17 cellular contexts compared by ENCODE assay signal in the genomic region with DNA sequence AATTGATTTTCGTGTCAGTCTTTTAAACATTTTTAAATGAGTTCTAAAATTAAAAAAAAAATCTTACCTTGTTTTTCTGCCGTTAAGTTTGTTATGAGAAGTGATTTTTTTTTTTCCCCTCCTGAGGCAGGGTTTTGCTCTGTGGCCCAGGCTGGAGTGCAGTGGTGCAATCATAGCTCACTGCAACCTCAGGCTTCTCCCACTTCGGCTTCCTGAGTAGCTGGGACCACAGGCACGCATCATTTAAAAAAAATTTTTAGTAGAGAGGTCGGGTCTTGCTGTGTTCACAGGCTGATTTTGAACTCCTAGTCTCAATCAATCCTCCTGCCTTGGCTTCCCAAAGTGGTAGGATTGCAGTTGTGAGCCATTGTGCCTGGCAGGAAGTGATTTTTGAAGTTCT. TPM values are rescaled to one million over a fixed set of nuclear protein-coding genes. Genes with fewer than 3 reads are reported as not detected.
A peak's percentile ranks its signal among the peaks of the same experiment; 100 is the strongest.
DNase-seq lines count a peak whose midpoint lies in the region; ATAC-seq and TF ChIP-seq lines count a peak whose summit lies in the region.
"Had no signal": no experiment of that assay in that cellular context is flagged by ENCODE, and none has a peak within 500 bp of the region (broad histone marks: within the 10 kb centered on the region; RNA-seq: fewer than 3 reads in every experiment).

No MANE protein-coding gene starts in this region.

- WGBS in trophoblast cell (ENCODE audit: extremely low coverage, insufficient coverage, insufficient read length) = no CpG with 5 or more reads among the region's 5 CpGs
- WGBS in psoas muscle, 3 donors = 87 to 90% (median 87%) methylated on average over 5 of the region's 5 CpGs

- no peak overlapping the region for H2AFZ ChIP-seq in trophoblast cell (ENCODE audit: insufficient read depth, low read length, poor library complexity)

- H3K27ac Mint-ChIP-seq in activated CD8-positive, alpha-beta memory T cell treated with anti-CD3 and anti-CD28 coated beads, Interleukin-2, amount 10 ng/mL, durations not matched to agents 7 days and 5 days = peak overlapping the region; percentile 48

- no peaks in the 10 kb centered on the region for H3K27me3 Mint-ChIP-seq in activated CD8-positive, alpha-beta memory T cell treated with anti-CD3 and anti-CD28 coated beads, Interleukin-2, amount 10 ng/mL, durations not matched to agents 7 days and 5 days

- intact Hi-C loops in psoas muscle (cut with DNase I) = loop anchor here in 1 of 2 donors (2.0 to 10.0 kb wide), 2 partner anchors 29 to 81 kb away; no protein-coding TSS in a partner anchor

- H2AK5ac ChIP-seq in trophoblast cell (ENCODE audit: low read length) = no peak overlapping the region

- no peak overlapping the region for H3K23ac ChIP-seq in trophoblast cell (ENCODE audit: low read length)

- H2BK12ac ChIP-seq in trophoblast cell (ENCODE audit: low read length) = no peak overlapping the region

- no peak for DNase-seq in activated CD8-positive, alpha-beta memory T cell treated with anti-CD3 and anti-CD28 coated beads, Interleukin-2, amount 10 ng/mL, durations not matched to agents 7 days and 5 days
- no peak for DNase-seq in activated CD8-positive, alpha-beta memory T cell treated with anti-CD3 and anti-CD28 coated beads, Interleukin-2, amount 50 U/mL, for 48 hours
- DNase-seq in choroid plexus epithelial cell (ENCODE audit: low read depth) (peak; percentile 20), trophoblast cell (no peak), NCI-H2107 treated with DMSO at 0.1 percent for 48 hours (lab: John Stamatoyannopoulos, UW; ENCODE audit: unreplicated experiment) (no peak), MV-4-11 (lab: John Stamatoyannopoulos, UW) (no peak), psoas muscle (no peak)
- DNase-seq: Calu3, DMS79 treated with DMSO at 0.1 percent for 48 hours, HCEC 1CT, NCI-H1092 treated with DMSO at 0.1 percent for 48 hours, NCI-H1694 treated with DMSO at 0.1 percent for 48 hours, NCI-H446, Right ventricle myocardium superior had no signal

- H3K4me2 ChIP-seq in trophoblast cell (ENCODE audit: low read length) = no peak overlapping the region
- H3K4me2 ChIP-seq: A549 had no signal

- H3K9me3 Mint-ChIP-seq in activated CD8-positive, alpha-beta memory T cell treated with anti-CD3 and anti-CD28 coated beads, Interleukin-2, amount 10 ng/mL, durations not matched to agents 7 days and 5 days (ENCODE audit: low read depth) = no peaks in the 10 kb centered on the region

- no peaks in the 10 kb centered on the region for H3K79me2 ChIP-seq in trophoblast cell (ENCODE audit: control insufficient read depth, insufficient read depth, low read length, poor library complexity)

- H3K9me3 ChIP-seq in trophoblast cell (ENCODE audit: insufficient read depth, low read depth, low read length) (no peaks in the 10 kb centered on the region), psoas muscle (no peaks in the 10 kb centered on the region)
- H3K9me3 ChIP-seq: A549 had no signal

- no peak overlapping the region for H4K8ac ChIP-seq in trophoblast cell (ENCODE audit: low read depth, low read length)

- no peak overlapping the region for H3K18ac ChIP-seq in trophoblast cell (ENCODE audit: low read length)

- H3K14ac ChIP-seq in trophoblast cell (ENCODE audit: low read length) = no peak overlapping the region

- H3K4me1 Mint-ChIP-seq in activated CD8-positive, alpha-beta memory T cell treated with anti-CD3 and anti-CD28 coated beads, Interleukin-2, amount 10 ng/mL, durations not matched to agents 7 days and 5 days = peaks cover 13% of the 10 kb centered on the region

- H3K4me3 ChIP-seq in choroid plexus epithelial cell (ENCODE audit: low read depth, low read length) (no peak overlapping the region), trophoblast cell (ENCODE audit: low read depth, low read length) (no peak overlapping the region), psoas muscle (no peak overlapping the region)
- H3K4me3 ChIP-seq: A549 had no signal

- TF ChIP-seq CTCF in choroid plexus epithelial cell (conservative IDR thresholded peaks at IDR 0.05; ENCODE audit: low read depth, low read length) (no peak), psoas muscle (IDR thresholded peaks at IDR 0.05) (no peak)

- H3K4me1 ChIP-seq in trophoblast cell (ENCODE audit: control insufficient read depth in 1 of 2, insufficient read depth in 2 of 2, low read length in 2 of 2) = peaks cover 2 to 13% of the 10 kb centered on the region in 2 experiments
- no peaks in the 10 kb centered on the region for H3K4me1 ChIP-seq in psoas muscle
- H3K4me1 ChIP-seq: A549 had no signal

- H3K27ac ChIP-seq in trophoblast cell (ENCODE audit: low read depth, low read length) = peak overlapping the region; percentile 43
- no peak overlapping the region for H3K27ac ChIP-seq in psoas muscle
- H3K27ac ChIP-seq: A549, C4-2B had no signal

- no peak overlapping the region for H3K9ac ChIP-seq in trophoblast cell (ENCODE audit: low read length)

- H3K27me3 ChIP-seq in trophoblast cell (ENCODE audit: insufficient read depth, low read length) = no peaks in the 10 kb centered on the region
- H3K27me3 ChIP-seq in psoas muscle (ENCODE audit: insufficient read depth in 3 of 3, low read length in 2 of 3) = no peaks in the 10 kb centered on the region

- H4K12ac ChIP-seq in trophoblast cell (ENCODE audit: low read depth, low read length) = no peak overlapping the region

- CTCF ChIA-PET in activated CD8-positive, alpha-beta memory T cell treated with anti-CD3 and anti-CD28 coated beads, Interleukin-2, amount 10 ng/mL, durations not matched to agents 7 days and 5 days (lab: Charles Lee) = interaction anchor here (1.4 kb wide), 1 partner anchor 34 kb away, joined by 3 read pairs; no protein-coding TSS in a partner anchor

- no peak overlapping the region for H3K4me3 Mint-ChIP-seq in activated CD8-positive, alpha-beta memory T cell treated with anti-CD3 and anti-CD28 coated beads, Interleukin-2, amount 10 ng/mL, durations not matched to agents 7 days and 5 days

- no peak for ATAC-seq in activated CD8-positive, alpha-beta memory T cell treated with anti-CD3 and anti-CD28 coated beads, Interleukin-2, amount 10 ng/mL, durations not matched to agents 7 days and 5 days
- peak; percentile 54 for ATAC-seq in HG03442 (IDR thresholded peaks at IDR 0.05; ENCODE audit: unreplicated experiment)
- ATAC-seq in psoas muscle = no peak
- ATAC-seq: A549 had no signal

- H3K79me1 ChIP-seq in trophoblast cell (ENCODE audit: low read length) = peaks cover 3% of the 10 kb centered on the region

- H3K4ac ChIP-seq in trophoblast cell (ENCODE audit: low read depth, low read length) = no peak overlapping the region

- H4K91ac ChIP-seq in trophoblast cell (ENCODE audit: low read depth, low read length) = no peak overlapping the region

- H2BK5ac ChIP-seq in trophoblast cell (ENCODE audit: low read depth, low read length, poor library complexity) = no peak overlapping the region

- H3K36me3 Mint-ChIP-seq in activated CD8-positive, alpha-beta memory T cell treated with anti-CD3 and anti-CD28 coated beads, Interleukin-2, amount 10 ng/mL, durations not matched to agents 7 days and 5 days = peaks cover 49% of the 10 kb centered on the region

- peaks cover 3 to 9% of the 10 kb centered on the region in 2 experiments for H3K36me3 ChIP-seq in trophoblast cell (ENCODE audit: control insufficient read depth in 1 of 2, insufficient read depth in 2 of 2, low read length in 2 of 2)
- peaks cover 27 to 100% of the 10 kb centered on the region in 2 donors for H3K36me3 ChIP-seq in psoas muscle (ENCODE audit: insufficient read depth in 1 of 2, low read depth in 1 of 2)

- H2BK120ac ChIP-seq in trophoblast cell (ENCODE audit: insufficient read depth, low read length, poor library complexity) = no peak overlapping the region

RNA-seq across cellular contexts. Expression of a gene that starts 41.1 kb away (rescaled TPM):
- total RNA-seq in activated CD8-positive, alpha-beta memory T cell treated with anti-CD3 and anti-CD28 coated beads, Interleukin-2, amount 10 ng/mL, durations not matched to agents 7 days and 5 days = 10 to 100 TPM; 43.5 to 46.9 TPM
- polyA plus RNA-seq in trophoblast cell (2013) = 11.3 and 12.1 TPM in 2 replicates
- 10 to 100 TPM; 51.3 to 66.2 (median 53.6) TPM for total RNA-seq in psoas muscle
- polyA plus RNA-seq in psoas muscle = 10 to 100 TPM in 1 of 3 donors, 1 to 10 TPM in 2; 6.8 to 12.2 (median 7.7) TPM
